1 cellular context compared by ENCODE assay signal in the genomic region with DNA sequence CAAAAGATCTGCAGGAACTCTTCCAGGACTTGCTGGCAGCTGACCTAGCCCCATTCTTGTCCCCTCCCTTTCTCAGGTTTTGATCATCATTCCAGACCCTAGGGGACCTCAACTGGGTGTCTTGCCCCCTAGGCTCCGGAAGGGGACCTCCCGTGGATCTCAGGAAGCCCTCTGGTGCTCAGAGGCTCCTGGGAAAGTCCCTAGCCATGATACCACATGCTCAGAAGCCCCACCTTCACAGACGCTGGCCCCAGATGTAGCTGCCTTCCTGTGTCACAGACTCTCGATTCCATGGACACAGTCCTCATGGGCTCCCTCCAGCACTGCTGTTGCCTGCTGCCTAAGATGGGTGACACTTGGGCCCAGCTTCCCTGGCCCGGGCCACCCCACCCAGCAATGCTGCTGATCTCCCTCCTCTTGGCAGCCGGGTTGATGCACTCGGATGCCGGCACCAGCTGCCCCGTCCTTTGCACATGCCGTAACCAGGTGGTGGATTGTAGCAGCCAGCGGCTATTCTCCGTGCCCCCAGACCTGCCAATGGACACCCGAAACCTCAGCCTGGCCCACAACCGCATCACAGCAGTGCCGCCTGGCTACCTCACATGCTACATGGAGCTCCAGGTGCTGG.
A peak's percentile ranks its signal among the peaks of the same experiment; 100 is the strongest.
TF ChIP-seq lines count a peak whose summit lies in the region.

A gene with protein sequence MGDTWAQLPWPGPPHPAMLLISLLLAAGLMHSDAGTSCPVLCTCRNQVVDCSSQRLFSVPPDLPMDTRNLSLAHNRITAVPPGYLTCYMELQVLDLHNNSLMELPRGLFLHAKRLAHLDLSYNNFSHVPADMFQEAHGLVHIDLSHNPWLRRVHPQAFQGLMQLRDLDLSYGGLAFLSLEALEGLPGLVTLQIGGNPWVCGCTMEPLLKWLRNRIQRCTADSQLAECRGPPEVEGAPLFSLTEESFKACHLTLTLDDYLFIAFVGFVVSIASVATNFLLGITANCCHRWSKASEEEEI (plus strand): TSS at position 276 of the 628 bp plus-strand sequence. CDS start 70 bp downstream, at position 346.

TF ChIP-seq in WTC11, 78 proteins besides CTCF, POLR2A, EP300 and RAD21:
- no peak for TF ChIP-seq GABPB1 (CRISPR knock-in tag; IDR thresholded peaks at IDR 0.05)
- TF ChIP-seq ZNF423 (CRISPR knock-in tag; IDR thresholded peaks at IDR 0.05): peak; percentile 42; the same call in 1 of the 2 replicates
